In genomic region chr17:79026345-79027273, GRCh38 we compare ENCODE assay signal across 1 cellular context.
TF ChIP-seq lines count a peak whose summit lies in the region.

No MANE protein-coding gene starts in this region.

TF ChIP-seq in H1, 55 proteins besides CTCF, POLR2A, EP300 and RAD21:
- TF ChIP-seq BACH1 (IDR thresholded peaks at IDR 0.05; ENCODE audit: low read length) (no peak), CHD1 (IDR thresholded peaks at IDR 0.05; ENCODE audit: low read depth, low read length) (no peak), RNF2 (IDR thresholded peaks at IDR 0.05; ENCODE audit: borderline replicate concordance, low read depth, low read length, missing control alignments, poor library complexity, severe bottlenecking) (no peak), SP2 (IDR thresholded peaks at IDR 0.05; ENCODE audit: low read length) (no peak), NANOG (IDR thresholded peaks at IDR 0.05; ENCODE audit: insufficient read depth, low read depth, low read length, poor library complexity, severe bottlenecking) (no peak), TBP (IDR thresholded peaks at IDR 0.05; ENCODE audit: low read depth, low read length) (no peak), CREB1 (IDR thresholded peaks at IDR 0.05) (no peak), CBX5 (IDR thresholded peaks at IDR 0.05; ENCODE audit: low read depth, low read length) (no peak), SIX5 (IDR thresholded peaks at IDR 0.05; ENCODE audit: low read depth, low read length) (no peak)
